Comparison of ENCODE assay signal across 10 cellular contexts in genomic region chr4:76061977-76062376, GRCh38. TPM values are rescaled to one million over a fixed set of nuclear protein-coding genes. Genes with fewer than 3 reads are reported as not detected.
DNase-seq lines count a peak whose midpoint lies in the region; ATAC-seq, FAIRE-seq and TF ChIP-seq lines count a peak whose summit lies in the region.
"Had no signal": no experiment of that assay in that cellular context is flagged by ENCODE, and none has a peak within 500 bp of the region (broad histone marks: within the 10 kb centered on the region; RNA-seq: fewer than 3 reads in every experiment).

No MANE protein-coding gene starts in this region.

- H3K4me1 Mint-ChIP-seq in activated B cell treated with CpG ODN at 0.5 μM for 24 hours: peaks cover 42% of the 10 kb centered on the region
- H3K4me1 Mint-ChIP-seq: central memory CD8-positive, alpha-beta T cell had no signal

- H3K27ac Mint-ChIP-seq in activated B cell treated with CpG ODN at 0.5 μM for 24 hours: peak overlapping the region; percentile 75

- H3K36me3 Mint-ChIP-seq in activated B cell treated with CpG ODN at 0.5 μM for 24 hours (ENCODE audit: low read depth): no peaks in the 10 kb centered on the region

- intact Hi-C loops in activated B cell treated with CpG ODN at 0.5 μM for 24 hours (cut with micrococcal nuclease): loop anchor here (2.0 kb wide), 1 partner anchor 39 kb away; the partner anchor contains the start of gene CXCL10

- ATAC-seq in GM18505 (IDR thresholded peaks at IDR 0.05; ENCODE audit: unreplicated experiment) (peak; percentile 57), GM21515 (IDR thresholded peaks at IDR 0.05; ENCODE audit: unreplicated experiment) (peak; percentile 45), HG03354 (IDR thresholded peaks at IDR 0.05; ENCODE audit: poor library complexity, severe bottlenecking, unreplicated experiment) (peak; percentile 76), activated B cell treated with CpG ODN at 0.5 μM for 24 hours (ENCODE audit: low read depth) (peak; percentile 96)

- no peak for TF ChIP-seq CTCF in activated B cell treated with CpG ODN at 0.5 μM for 24 hours (IDR thresholded peaks at IDR 0.05)

- H3K9me3 Mint-ChIP-seq in activated B cell treated with CpG ODN at 0.5 μM for 24 hours: no peaks in the 10 kb centered on the region
- H3K9me3 Mint-ChIP-seq: central memory CD8-positive, alpha-beta T cell had no signal

- CTCF ChIA-PET in activated B cell treated with CpG ODN at 0.5 μM for 24 hours (lab: Charles Lee): interaction anchor here (0.9 to 4.1 kb wide), 3 partner anchors 66 to 144 kb away, joined by 4 to 58 read pairs (median 8); partner anchors contain the start of gene SDAD1
- CTCF ChIA-PET in HEK293T (lab: Yijun Ruan, JAX): interaction anchor here (0.7 to 0.8 kb wide), 2 partner anchors 46 to 66 kb away, joined by 3 to 4 read pairs; no protein-coding TSS in a partner anchor

- no peak for FAIRE-seq in frontal cortex (lab: Jason Lieb, UNC)

- TF ChIP-seq POLR2A in GM18505 (IDR thresholded peaks at IDR 0.05; ENCODE audit: borderline replicate concordance, extremely low read depth, insufficient read depth, insufficient read length): no peak

- peak overlapping the region; percentile 49 for H3K4me3 Mint-ChIP-seq in activated B cell treated with CpG ODN at 0.5 μM for 24 hours
- H3K4me3 Mint-ChIP-seq: central memory CD8-positive, alpha-beta T cell had no signal

- H3K27me3 Mint-ChIP-seq in activated B cell treated with CpG ODN at 0.5 μM for 24 hours: no peaks in the 10 kb centered on the region
- H3K27me3 Mint-ChIP-seq: central memory CD8-positive, alpha-beta T cell had no signal

- POLR2A ChIA-PET in activated B cell treated with CpG ODN at 0.5 μM for 24 hours (lab: Charles Lee): interaction anchor here (0.6 to 2.5 kb wide), 12 partner anchors 8 to 1800 kb away, joined by 3 to 23 read pairs (median 6); partner anchors contain the start of genes NAAA, NUP54 and SDAD1
- POLR2A ChIA-PET in HEK293T (lab: Yijun Ruan, JAX): interaction anchor here (0.9 to 1.2 kb wide), 3 partner anchors 8 to 71 kb away, joined by 3 read pairs; partner anchors contain the start of gene SDAD1

- DNase-seq in activated B cell treated with CpG ODN at 0.5 μM for 24 hours (no peak), frontal cortex (ENCODE audit: low spot score in 2 of 2) (no peak), anterior cingulate cortex (lab: John Stamatoyannopoulos, UW) (no peak), HEK293T (ENCODE audit: extremely low spot score) (no peak), NCI-H526 treated with DMSO at 0.1 percent for 48 hours (lab: John Stamatoyannopoulos, UW) (no peak)

TF ChIP-seq in HEK293T, 16 proteins besides CTCF, POLR2A, EP300 and RAD21:
- TF ChIP-seq, protein P1, sequence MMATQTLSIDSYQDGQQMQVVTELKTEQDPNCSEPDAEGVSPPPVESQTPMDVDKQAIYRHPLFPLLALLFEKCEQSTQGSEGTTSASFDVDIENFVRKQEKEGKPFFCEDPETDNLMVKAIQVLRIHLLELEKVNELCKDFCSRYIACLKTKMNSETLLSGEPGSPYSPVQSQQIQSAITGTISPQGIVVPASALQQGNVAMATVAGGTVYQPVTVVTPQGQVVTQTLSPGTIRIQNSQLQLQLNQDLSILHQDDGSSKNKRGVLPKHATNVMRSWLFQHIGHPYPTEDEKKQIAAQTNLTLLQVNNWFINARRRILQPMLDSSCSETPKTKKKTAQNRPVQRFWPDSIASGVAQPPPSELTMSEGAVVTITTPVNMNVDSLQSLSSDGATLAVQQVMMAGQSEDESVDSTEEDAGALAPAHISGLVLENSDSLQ (IDR thresholded peaks at IDR 0.05): no peak
- TF ChIP-seq BHLHE40 (IDR thresholded peaks at IDR 0.05; ENCODE audit: borderline replicate concordance) (no peak), SP1 (IDR thresholded peaks at IDR 0.05) (no peak), LEF1 (IDR thresholded peaks at IDR 0.05; ENCODE audit: borderline replicate concordance) (no peak), L3MBTL2 (conservative IDR thresholded peaks at IDR 0.05) (no peak), FOXA1 (IDR thresholded peaks at IDR 0.05) (no peak), TARDBP (IDR thresholded peaks at IDR 0.05) (no peak), FOXK2 (IDR thresholded peaks at IDR 0.05) (no peak), ZNF384 (IDR thresholded peaks at IDR 0.05) (no peak)

RNA-seq across cellular contexts. Expression of gene ART3, which starts 12.5 kb away (rescaled TPM):
- not detected in 2 replicates for total RNA-seq in activated B cell treated with CpG ODN at 0.5 μM for 24 hours
- 2.9 TPM for total RNA-seq in frontal cortex
- total RNA-seq: kidney epithelial cell had no signal

RNA-seq across cellular contexts. Expression of gene CXCL11, which starts 26.1 kb away (rescaled TPM):
- not detected in 2 replicates for total RNA-seq in activated B cell treated with CpG ODN at 0.5 μM for 24 hours
- total RNA-seq in frontal cortex: not detected
- total RNA-seq: kidney epithelial cell had no signal

RNA-seq across cellular contexts. Expression of gene CXCL10, which starts 38.7 kb away (rescaled TPM):
- total RNA-seq in activated B cell treated with CpG ODN at 0.5 μM for 24 hours (0.17 TPM in 1 of 2 replicates, not detected in the other), frontal cortex (not detected)
- total RNA-seq: kidney epithelial cell had no signal

RNA-seq across cellular contexts. Expression of gene CXCL9, which starts 54.7 kb away (rescaled TPM):
- not detected in 2 replicates for total RNA-seq in activated B cell treated with CpG ODN at 0.5 μM for 24 hours
- total RNA-seq in frontal cortex: not detected
- total RNA-seq: kidney epithelial cell had no signal

Comparison
In these comparisons a context has a peak if more than half of its experiments do, and no peak if none do; other contexts are left out.
1. ATAC-seq: peak in every context shown above with its lines; median percentile 96 in activated B cell treated with CpG ODN at 0.5 μM for 24 hours; 76 in HG03354; 57 in GM18505; 45 in GM21515.